ENCODE assay signal across 22 cellular contexts in the genomic region with DNA sequence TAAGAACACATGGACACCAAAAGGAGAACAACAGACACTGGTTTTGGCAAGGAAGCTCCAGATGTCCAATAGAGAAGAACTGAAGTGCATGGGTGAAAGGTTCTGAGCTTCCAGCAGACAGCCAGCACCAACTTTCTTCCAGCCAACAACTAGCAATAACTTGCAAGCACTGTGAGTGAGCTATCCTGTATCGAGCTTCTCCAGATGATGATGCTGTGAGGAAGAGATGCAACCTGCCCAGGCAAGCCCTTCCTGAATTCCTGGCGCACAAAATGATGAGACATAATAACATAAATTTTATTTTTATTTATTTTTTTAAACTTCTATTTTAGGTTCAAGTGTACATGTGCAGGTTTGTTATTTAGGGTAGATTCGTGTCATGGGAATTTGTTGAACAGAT.
"Had no signal": no experiment of that assay in that cellular context is flagged by ENCODE, and none has a peak within 500 bp of the region (broad histone marks: within the 10 kb centered on the region; RNA-seq: fewer than 3 reads in every experiment).

No MANE protein-coding gene starts in this region.

- H3K9me3 ChIP-seq: left ventricle myocardium inferior, pancreas, prostate gland, suprapubic skin, thoracic aorta, tibial artery, upper lobe of right lung had no signal

- H3K4me1 ChIP-seq: left ventricle myocardium inferior, pancreas, prostate gland, spleen, suprapubic skin, tibial artery, upper lobe of right lung had no signal

- H3K36me3 ChIP-seq: left ventricle myocardium inferior, pancreas, prostate gland, spleen, suprapubic skin, thoracic aorta, tibial artery, upper lobe of right lung had no signal

- H3K27ac ChIP-seq: hepatocyte, left ventricle myocardium inferior, pancreas, prostate gland, skin epidermis, spleen, suprapubic skin, thoracic aorta, tibial artery, upper lobe of right lung had no signal

- H3K27me3 ChIP-seq: hepatocyte, pancreas, spleen, suprapubic skin, tibial artery, upper lobe of right lung had no signal

- FAIRE-seq: pancreas, urothelium cell line had no signal

- H2AFZ ChIP-seq: hepatocyte had no signal

- H3K4me2 ChIP-seq: hepatocyte had no signal

- ATAC-seq: naive thymus-derived CD8-positive, alpha-beta T cell; pancreas; right cardiac atrium; sciatic nerve; stimulated activated effector memory CD8-positive, alpha-beta T cell treated with anti-CD3 and anti-CD28 coated beads, Interleukin-12 subunit alpha, Interleukin-12 subunit beta, amount 100 ng/mL, for 72 hours; upper lobe of right lung had no signal

- DNase-seq: islet precursor cell; left ventricle myocardium inferior; naive thymus-derived CD8-positive, alpha-beta T cell; nucleus accumbens; pancreas; retina; right cardiac atrium; spleen; stimulated activated CD4-positive, alpha-beta T cell treated with anti-CD3 and anti-CD28 coated beads, Interleukin-4, amount 100 ng/mL, for 24 hours; stimulated activated naive CD4-positive, alpha-beta T cell; tibial artery; trophoblast cell; upper lobe of right lung had no signal

- H3K4me3 ChIP-seq: hepatocyte, left ventricle myocardium inferior, lung, pancreas, prostate gland, skin epidermis, spleen, suprapubic skin, thoracic aorta, tibial artery, upper lobe of right lung had no signal

- H3K79me2 ChIP-seq: hepatocyte had no signal
